Comparison of ENCODE assay signal across 25 cellular contexts in the genomic region with DNA sequence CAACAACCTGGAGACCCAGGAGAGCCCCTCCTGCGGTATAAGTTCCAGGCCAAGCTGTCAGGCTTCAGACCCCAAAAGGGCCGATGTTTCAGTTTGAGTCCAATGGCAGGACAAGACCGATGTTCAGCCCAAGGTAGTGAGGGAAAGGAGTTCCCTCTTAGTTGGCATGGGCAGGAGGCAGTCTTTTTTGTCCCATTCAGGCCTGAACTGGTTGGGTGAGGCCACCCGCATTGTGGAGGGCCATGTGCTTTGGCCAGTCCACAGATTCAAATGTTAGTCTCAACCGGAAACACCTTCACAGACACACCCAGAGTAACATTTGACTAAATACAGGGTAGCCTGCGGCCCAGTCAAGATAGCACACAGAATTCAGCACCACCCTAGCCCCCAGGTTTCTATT.
"Had no signal": no experiment of that assay in that cellular context is flagged by ENCODE, and none has a peak within 500 bp of the region (broad histone marks: within the 10 kb centered on the region; RNA-seq: fewer than 3 reads in every experiment).

No MANE protein-coding gene starts in this region.

- H3K9me3 ChIP-seq: esophagus muscularis mucosa, mucosa of descending colon, prostate gland, suprapubic skin, transverse colon, vagina had no signal

- H3K27ac ChIP-seq: foreskin keratinocyte, prostate gland, suprapubic skin had no signal

- FAIRE-seq: endothelial cell of umbilical vein, keratinocyte had no signal

- DNase-seq: dermis blood vessel endothelial cell; effector memory CD4-positive, alpha-beta T cell; foreskin keratinocyte; mucosa of descending colon; naive thymus-derived CD4-positive, alpha-beta T cell; nephron progenitor cell; nucleus accumbens; right cardiac atrium; stimulated activated CD4-positive, alpha-beta T cell treated with anti-CD3 and anti-CD28 coated beads, Interleukin-15, amount 100 ng/mL, for 24 hours; stimulated activated CD4-positive, alpha-beta T cell treated with anti-CD3 and anti-CD28 coated beads, Interleukin-2, amount 100 ng/mL, for 48 hours; stimulated activated naive B cell treated with anti-CD40 and anti-IgM and Interleukin-4, amounts not matched to agents 10 μg/mL and 1 μg/mL and 100 μg/mL, for 72 hours; transverse colon had no signal

- H3K36me3 ChIP-seq: esophagus muscularis mucosa, prostate gland, suprapubic skin, transverse colon, vagina had no signal

- ATAC-seq: foreskin keratinocyte; left lobe of liver; mucosa of descending colon; naive thymus-derived CD4-positive, alpha-beta T cell; right cardiac atrium; stimulated activated naive B cell treated with anti-CD40 and anti-IgM and Interleukin-4, amounts not matched to agents 10 μg/mL and 1 μg/mL and 100 μg/mL, for 72 hours had no signal

- H3K4me1 ChIP-seq: foreskin keratinocyte had no signal

- H3K4me3 Mint-ChIP-seq: memory B cell; mesothelial cell of epicardium; naive thymus-derived CD4-positive, alpha-beta T cell; nephron progenitor cell; stimulated activated naive B cell treated with anti-CD40 and anti-IgM and Interleukin-4, amounts not matched to agents 10 μg/mL and 1 μg/mL and 100 μg/mL, for 72 hours; stimulated activated naive CD8-positive, alpha-beta T cell treated with anti-CD3 and anti-CD28 coated beads, Interleukin-15, Interleukin-2, amounts not matched to agents 100 ng/mL and 50 ng/mL, for 24 hours had no signal

- H3K4me1 Mint-ChIP-seq: naive thymus-derived CD4-positive, alpha-beta T cell had no signal

- H3K4me3 ChIP-seq: coronary artery, esophagus muscularis mucosa, lung, mucosa of descending colon, prostate gland, skin epidermis, suprapubic skin, transverse colon, vagina had no signal

- H3K36me3 Mint-ChIP-seq: memory B cell; mesothelial cell of epicardium; naive thymus-derived CD4-positive, alpha-beta T cell; stimulated activated naive B cell treated with anti-CD40 and anti-IgM and Interleukin-4, amounts not matched to agents 10 μg/mL and 1 μg/mL and 100 μg/mL, for 72 hours had no signal

- H3K9me3 Mint-ChIP-seq: mesothelial cell of epicardium; naive thymus-derived CD4-positive, alpha-beta T cell; nephron progenitor cell; stimulated activated naive CD8-positive, alpha-beta T cell treated with anti-CD3 and anti-CD28 coated beads, Interleukin-15, Interleukin-2, amounts not matched to agents 100 ng/mL and 50 ng/mL, for 24 hours had no signal

- H3K27me3 ChIP-seq: esophagus muscularis mucosa, suprapubic skin, transverse colon, vagina had no signal

- H3K27ac Mint-ChIP-seq: memory B cell; mesothelial cell of epicardium; naive thymus-derived CD4-positive, alpha-beta T cell; nephron progenitor cell; stimulated activated naive B cell treated with anti-CD40 and anti-IgM and Interleukin-4, amounts not matched to agents 10 μg/mL and 1 μg/mL and 100 μg/mL, for 72 hours; stimulated activated naive CD8-positive, alpha-beta T cell treated with anti-CD3 and anti-CD28 coated beads, Interleukin-15, Interleukin-2, amounts not matched to agents 100 ng/mL and 50 ng/mL, for 24 hours had no signal
